8 cellular contexts compared by ENCODE assay signal in the genomic region with DNA sequence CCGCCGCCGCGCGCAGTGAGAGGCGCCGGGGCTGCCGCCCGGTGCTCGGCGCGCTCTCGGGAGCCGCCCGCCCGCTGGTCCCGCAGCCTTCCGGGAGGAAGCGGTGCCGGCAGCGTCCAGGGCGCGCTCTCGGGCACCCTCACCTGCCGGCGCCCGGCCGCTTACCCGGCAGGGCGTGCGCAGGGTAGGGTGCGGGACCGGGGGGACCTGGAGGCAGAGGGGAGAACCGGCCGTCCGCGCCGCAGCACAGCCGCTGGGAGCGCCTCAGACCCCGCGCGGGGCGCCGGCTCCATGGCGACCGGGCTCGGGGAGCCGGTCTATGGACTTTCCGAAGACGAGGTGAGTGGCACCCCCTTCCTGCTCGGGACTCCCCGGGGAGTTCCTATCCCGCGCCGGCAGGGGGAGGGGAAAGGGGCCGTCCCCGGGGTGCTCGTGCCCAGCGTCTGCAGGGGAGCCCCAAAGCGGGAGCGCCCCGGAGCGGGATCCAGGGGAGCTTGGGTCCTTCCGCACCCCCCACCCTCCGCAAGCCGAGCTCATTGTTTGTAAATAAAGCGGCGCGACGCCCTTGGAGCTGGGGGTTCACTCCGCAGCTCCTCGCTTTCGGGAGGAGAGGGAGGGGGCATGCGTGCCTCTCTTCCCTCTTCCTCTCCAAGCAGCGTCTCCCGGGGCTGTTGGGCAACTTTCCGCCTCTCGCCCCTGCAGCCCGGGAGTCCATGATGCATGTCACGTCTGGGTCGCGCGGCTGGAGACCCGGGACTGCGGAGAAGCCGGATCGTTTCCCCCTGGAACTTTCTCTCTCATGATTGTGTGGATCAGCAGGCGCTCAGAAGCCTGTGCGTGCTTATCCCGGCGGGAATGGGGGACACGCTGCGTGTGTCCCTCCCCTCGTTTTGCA. TPM values are rescaled to one million over a fixed set of nuclear protein-coding genes. Genes with fewer than 3 reads are reported as not detected.
DNase-seq lines count a peak whose midpoint lies in the region; ATAC-seq and TF ChIP-seq lines count a peak whose summit lies in the region.

No MANE protein-coding gene starts in this region.

- H3K18ac ChIP-seq in trophoblast cell (ENCODE audit: low read length), result peak overlapping the region; percentile 79

- H3K4me1 ChIP-seq in Panc1 (ENCODE audit: control insufficient read depth, insufficient read depth, low read length), result peaks cover 4% of the 10 kb centered on the region
- H3K4me1 ChIP-seq in trophoblast cell (ENCODE audit: control insufficient read depth in 1 of 2, insufficient read depth in 2 of 2, low read length in 2 of 2), result no peaks in the 10 kb centered on the region

- peak overlapping the region; percentile 76 for H3K4me2 ChIP-seq in trophoblast cell (ENCODE audit: low read length)

- H3K4me3 ChIP-seq in Panc1 (ENCODE audit: low read depth in 2 of 2, low read length in 2 of 2) (peak overlapping the region; percentile 78 to 83), trophoblast cell (ENCODE audit: low read depth, low read length) (peak overlapping the region; percentile 85)

- TF ChIP-seq CTCF in CD14-positive monocyte (IDR thresholded peaks at IDR 0.05) (no peak), Panc1 (IDR thresholded peaks at IDR 0.05) (no peak)

- H3K4me3 Mint-ChIP-seq in CD14-positive monocyte, result peak overlapping the region; percentile 99
- peak overlapping the region; percentile 85 for H3K4me3 Mint-ChIP-seq in activated naive CD4-positive, alpha-beta T cell treated with anti-CD3 and anti-CD28 coated beads for 36 hours

- H3K27ac Mint-ChIP-seq in CD14-positive monocyte, result peak overlapping the region in 5 of 7 donors; percentile 41 to 78 (median 61)
- no peak overlapping the region for H3K27ac Mint-ChIP-seq in activated naive CD4-positive, alpha-beta T cell treated with anti-CD3 and anti-CD28 coated beads for 36 hours

- peak overlapping the region; percentile 84 for H2BK120ac ChIP-seq in trophoblast cell (ENCODE audit: insufficient read depth, low read length, poor library complexity)

- peaks cover 0 to 4% (median 0%) of the 10 kb centered on the region in 7 donors for H3K9me3 Mint-ChIP-seq in CD14-positive monocyte
- H3K9me3 Mint-ChIP-seq in activated naive CD4-positive, alpha-beta T cell treated with anti-CD3 and anti-CD28 coated beads for 36 hours, result no peaks in the 10 kb centered on the region

- H3K9me3 ChIP-seq in Panc1 (ENCODE audit: control insufficient read depth, insufficient read depth, low read depth, low read length) (no peaks in the 10 kb centered on the region), trophoblast cell (ENCODE audit: insufficient read depth, low read depth, low read length) (no peaks in the 10 kb centered on the region)

- peak overlapping the region; percentile 71 for H4K12ac ChIP-seq in trophoblast cell (ENCODE audit: low read depth, low read length)

- DNase-seq in CD14-positive monocyte (ENCODE audit: low spot score) (peak; percentile 59), GM19238 (ENCODE audit: insufficient read length, low spot score) (peak; percentile 35), Panc1 (ENCODE audit: low read depth, low spot score) (no peak), Right ventricle myocardium superior (peak; percentile 56), trophoblast cell (peak; percentile 34 to 54), A172 (ENCODE audit: low spot score) (no peak)
- peak; percentile 80 for DNase-seq in activated naive CD4-positive, alpha-beta T cell treated with anti-CD3 and anti-CD28 coated beads for 36 hours

- H3K4ac ChIP-seq in trophoblast cell (ENCODE audit: low read depth, low read length), result peak overlapping the region; percentile 76

- peak overlapping the region; percentile 66 for H2BK5ac ChIP-seq in trophoblast cell (ENCODE audit: low read depth, low read length, poor library complexity)

- H2BK12ac ChIP-seq in trophoblast cell (ENCODE audit: low read length), result peak overlapping the region; percentile 22

- H3K79me2 ChIP-seq in trophoblast cell (ENCODE audit: control insufficient read depth, insufficient read depth, low read length, poor library complexity), result peaks cover 8% of the 10 kb centered on the region

- H3K79me1 ChIP-seq in trophoblast cell (ENCODE audit: low read length), result peaks cover 15% of the 10 kb centered on the region

- in situ Hi-C loops in Panc1 (cut with HindIII; ENCODE audit: low pct_unique_long_range_greater_than_20kb, low sequenced_read_pairs), result no loop called here

- H3K9ac ChIP-seq in trophoblast cell (ENCODE audit: low read length), result peak overlapping the region; percentile 77

- H4K8ac ChIP-seq in trophoblast cell (ENCODE audit: low read depth, low read length), result peak overlapping the region; percentile 69

- H2AK5ac ChIP-seq in trophoblast cell (ENCODE audit: low read length), result no peak overlapping the region

- peak overlapping the region; percentile 51 for H4K91ac ChIP-seq in trophoblast cell (ENCODE audit: low read depth, low read length)

- no TSS peak for BruUV-seq in Panc1 (replicated peaks; lab: Mats Ljungman, UMichigan)

- H3K14ac ChIP-seq in trophoblast cell (ENCODE audit: low read length), result peak overlapping the region; percentile 65

- WGBS in trophoblast cell (ENCODE audit: extremely low coverage, insufficient coverage, insufficient read length), result no CpG with 5 or more reads among the region's 95 CpGs

- peak; percentile 35 for ATAC-seq in HG03280 (IDR thresholded peaks at IDR 0.05; ENCODE audit: unreplicated experiment)
- peak; percentile 70 for ATAC-seq in Panc1
- peak; percentile 55 for ATAC-seq in Right ventricle myocardium superior (ENCODE audit: poor library complexity)

- peaks cover 0 to 1% of the 10 kb centered on the region in 2 donors for H3K36me3 Mint-ChIP-seq in CD14-positive monocyte
- no peaks in the 10 kb centered on the region for H3K36me3 Mint-ChIP-seq in activated naive CD4-positive, alpha-beta T cell treated with anti-CD3 and anti-CD28 coated beads for 36 hours (ENCODE audit: low read depth)

- peaks cover 36% of the 10 kb centered on the region for H3K4me1 Mint-ChIP-seq in CD14-positive monocyte
- H3K4me1 Mint-ChIP-seq in activated naive CD4-positive, alpha-beta T cell treated with anti-CD3 and anti-CD28 coated beads for 36 hours (ENCODE audit: low read depth), result peaks cover 25% of the 10 kb centered on the region

- peak overlapping the region; percentile 23; the same call in 1 of the 2 replicates for H3K27ac ChIP-seq in Panc1 (ENCODE audit: low read length)
- peak overlapping the region; percentile 80 for H3K27ac ChIP-seq in trophoblast cell (ENCODE audit: low read depth, low read length)

- H3K36me3 ChIP-seq in Panc1 (ENCODE audit: control insufficient read depth, insufficient read depth, low read length), result no peaks in the 10 kb centered on the region; the same call in 1 of the 2 replicates
- H3K36me3 ChIP-seq in trophoblast cell (ENCODE audit: control insufficient read depth in 1 of 2, insufficient read depth in 2 of 2, low read length in 2 of 2), result no peaks in the 10 kb centered on the region

- H3K23ac ChIP-seq in trophoblast cell (ENCODE audit: low read length), result no peak overlapping the region

- H2AFZ ChIP-seq in trophoblast cell (ENCODE audit: insufficient read depth, low read length, poor library complexity), result peak overlapping the region; percentile 97

- H3K27me3 ChIP-seq in Panc1 (ENCODE audit: control insufficient read depth, insufficient read depth, low read length) (no peaks in the 10 kb centered on the region), trophoblast cell (ENCODE audit: insufficient read depth, low read length) (no peaks in the 10 kb centered on the region)

- CTCF ChIA-PET in Panc1 (lab: Charles Lee), result no interaction called here
- CTCF ChIA-PET in activated naive CD4-positive, alpha-beta T cell treated with anti-CD3 and anti-CD28 coated beads for 36 hours (lab: Charles Lee), result interaction anchor here (0.6 to 2.0 kb wide), 7 partner anchors 25 to 784 kb away, joined by 3 to 6 read pairs (median 3); no protein-coding TSS in a partner anchor

- H3K27me3 Mint-ChIP-seq in CD14-positive monocyte (ENCODE audit: low read depth in 3 of 3), result peaks cover 26 to 36% (median 27%) of the 10 kb centered on the region in 3 donors
- peaks cover 10% of the 10 kb centered on the region for H3K27me3 Mint-ChIP-seq in activated naive CD4-positive, alpha-beta T cell treated with anti-CD3 and anti-CD28 coated beads for 36 hours (ENCODE audit: low read depth)

- intact Hi-C loops in CD14-positive monocyte (cut with micrococcal nuclease), result loop anchor here (2.0 to 5.0 kb wide), 3 partner anchors 43 to 93 kb away; no protein-coding TSS in a partner anchor
- intact Hi-C loops in Panc1 (cut with micrococcal nuclease; ENCODE audit: unreplicated experiment), result loop anchor here (1.0 to 5.0 kb wide), 2 partner anchors 78 to 133 kb away; no protein-coding TSS in a partner anchor
- intact Hi-C loops in activated naive CD4-positive, alpha-beta T cell treated with anti-CD3 and anti-CD28 coated beads for 36 hours (cut with micrococcal nuclease), result loop anchor here (5.0 to 10.0 kb wide), 4 partner anchors 72 to 1313 kb away; a partner anchor contains a TSS
- intact Hi-C loops in Right ventricle myocardium superior (cut with DNase I), result loop anchor here (5.0 to 10.0 kb wide), 2 partner anchors 78 to 270 kb away; no protein-coding TSS in a partner anchor

- POLR2A ChIA-PET in Panc1 (lab: Charles Lee), result no interaction called here

RNA-seq across cellular contexts. Expression of a gene that starts 0.6 kb away (rescaled TPM):
- polyA plus RNA-seq in CD14-positive monocyte, result 1 to 10 TPM; 2.5 to 4.5 TPM
- total RNA-seq in Panc1 (2021; ENCODE audit: unreplicated experiment) (42.9 TPM), Right ventricle myocardium superior (51.4 TPM)
- 30.6 TPM for polyA plus RNA-seq in Panc1 (2012; ENCODE audit: insufficient read length)
- 1 to 10 TPM; 5.3 to 5.6 TPM for total RNA-seq in activated naive CD4-positive, alpha-beta T cell treated with anti-CD3 and anti-CD28 coated beads for 36 hours
- 112 and 117 TPM in 2 replicates for polyA plus RNA-seq in trophoblast cell (2013)
- total RNA-seq in A172 (2014; rRNA removed; shearing (Covaris generic)), result 8.1 and 16.8 TPM in 2 replicates

Comparison
In these comparisons a context has a peak if more than half of its experiments do, and no peak if none do; other contexts are left out.
1. DNase-seq: peak in CD14-positive monocyte (single experiment), GM19238 (single experiment), activated naive CD4-positive, alpha-beta T cell treated with anti-CD3 and anti-CD28 coated beads for 36 hours (single experiment), Right ventricle myocardium superior (single experiment) and trophoblast cell (2 of 2); none in Panc1 (single experiment) and A172 (single experiment).
2. Peak in every context shown above with its lines, with median percentiles within 50 percentile points of each other: ATAC-seq.